ENCODE assay signal across 18 cellular contexts in the genomic region with DNA sequence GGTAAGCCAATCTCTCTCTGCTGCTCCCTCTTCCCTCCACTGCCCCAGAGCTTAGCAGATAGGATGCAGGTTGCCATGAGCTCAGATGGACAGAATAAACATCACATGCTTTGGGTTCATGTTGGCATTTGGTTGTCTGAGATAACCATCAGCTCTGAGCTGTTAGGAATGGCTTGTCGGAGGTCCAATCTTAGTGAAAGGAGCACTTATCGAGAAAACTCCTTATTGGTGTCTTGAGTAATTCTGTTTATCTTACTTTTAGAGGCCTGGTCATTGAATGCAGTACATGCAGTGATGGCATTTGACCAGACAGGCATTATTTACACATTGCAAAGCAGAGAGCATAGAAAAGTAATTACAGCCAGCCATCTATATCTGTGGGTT.
"Had no signal": no experiment of that assay in that cellular context is flagged by ENCODE, and none has a peak within 500 bp of the region (broad histone marks: within the 10 kb centered on the region; RNA-seq: fewer than 3 reads in every experiment).

No MANE protein-coding gene starts in this region.

- H3K36me3 ChIP-seq: gastrocnemius medialis, right lobe of liver, tibial artery, vagina had no signal

- H3K9me3 ChIP-seq: gastrocnemius medialis, psoas muscle, right lobe of liver, tibial artery, upper lobe of right lung, vagina had no signal

- H3K27ac ChIP-seq: dorsolateral prefrontal cortex, gastrocnemius medialis, psoas muscle, right lobe of liver, tibial artery, upper lobe of right lung, vagina had no signal

- ATAC-seq: gastrocnemius medialis; naive thymus-derived CD4-positive, alpha-beta T cell; psoas muscle; right lobe of liver; stimulated activated effector memory CD8-positive, alpha-beta T cell treated with anti-CD3 and anti-CD28 coated beads, Interleukin-12 subunit alpha, Interleukin-12 subunit beta, amount 100 ng/mL, for 72 hours; stimulated activated naive CD8-positive, alpha-beta T cell treated with anti-CD3 and anti-CD28 coated beads, Interleukin-15, Interleukin-2, amounts not matched to agents 100 U/mL and 50 U/mL, for 24 hours; upper lobe of right lung had no signal

- H3K4me1 ChIP-seq: psoas muscle, right lobe of liver, upper lobe of right lung had no signal

- H3K4me3 ChIP-seq: dorsolateral prefrontal cortex, gastrocnemius medialis, psoas muscle, right lobe of liver, tibial artery, upper lobe of right lung, vagina had no signal

- DNase-seq: cortex of kidney; dorsolateral prefrontal cortex; effector CD8-positive, alpha-beta T cell; gastrocnemius medialis; glutamatergic neuron; kidney glomerular epithelial cell; naive thymus-derived CD4-positive, alpha-beta T cell; nephron progenitor cell; psoas muscle; retina; right lobe of liver; stimulated activated CD4-positive, alpha-beta T cell treated with anti-CD3 and anti-CD28 coated beads, Interleukin-4, amount 100 ng/mL, for 1 hour; stimulated activated CD8-positive, alpha-beta memory T cell treated with anti-CD3 and anti-CD28 coated beads, Interleukin-4, amount 100 ng/mL, for 48 hours; stimulated activated naive CD8-positive, alpha-beta T cell treated with anti-CD3 and anti-CD28 coated beads, Interleukin-15, Interleukin-2, amounts not matched to agents 100 U/mL and 50 U/mL, for 24 hours; tibial artery; upper lobe of right lung had no signal

- H3K27me3 ChIP-seq: gastrocnemius medialis, right lobe of liver, tibial artery, upper lobe of right lung, vagina had no signal
